In genomic region chr2:224126001-224126400, GRCh38 we compare ENCODE assay signal across 26 cellular contexts.
A peak's percentile ranks its signal among the peaks of the same experiment; 100 is the strongest.
DNase-seq lines count a peak whose midpoint lies in the region; ATAC-seq and TF ChIP-seq lines count a peak whose summit lies in the region.
"Had no signal": no experiment of that assay in that cellular context is flagged by ENCODE, and none has a peak within 500 bp of the region (broad histone marks: within the 10 kb centered on the region; RNA-seq: fewer than 3 reads in every experiment).

No MANE protein-coding gene starts in this region.

- peak overlapping the region; percentile 53 for H3K9ac ChIP-seq in adipocyte (ENCODE audit: low read length)
- H3K9ac ChIP-seq in trophoblast cell (ENCODE audit: low read length), result no peak overlapping the region

- H3K4me3 ChIP-seq in adipocyte (ENCODE audit: low read length) (no peak overlapping the region), right cardiac atrium (ENCODE audit: low read length) (no peak overlapping the region), trophoblast cell (ENCODE audit: low read depth, low read length) (no peak overlapping the region), BE2C (ENCODE audit: low read depth, low read length) (no peak overlapping the region)
- H3K4me3 ChIP-seq: colonic mucosa, GM12878, spleen, tibial nerve had no signal

- no peak overlapping the region for H3K18ac ChIP-seq in trophoblast cell (ENCODE audit: low read length)

- no peak overlapping the region for H3K4me3 Mint-ChIP-seq in activated T-helper 2 cell treated with anti-CD3 and anti-CD28 coated beads, Interferon-gamma antibody, Interleukin-2, Interleukin-4, amounts not matched to agents 10 μg/mL and 5 μg/mL and 100 μg/mL, durations not matched to agents 14 hours and 24 hours and 36 hours (ENCODE audit: low read depth)
- H3K4me3 Mint-ChIP-seq: activated naive CD4-positive, alpha-beta T cell treated with anti-CD3 and anti-CD28 coated beads, Interleukin-2, amount 50 U/mL, for 24 hours; mesothelial cell of epicardium; naive thymus-derived CD8-positive, alpha-beta T cell had no signal

- no peak overlapping the region for H2BK5ac ChIP-seq in trophoblast cell (ENCODE audit: low read depth, low read length, poor library complexity)

- TF ChIP-seq CTCF in BE2C (IDR thresholded peaks at IDR 0.05; ENCODE audit: low read depth, low read length), result no peak

- no peak overlapping the region for H2AK5ac ChIP-seq in trophoblast cell (ENCODE audit: low read length)

- H4K8ac ChIP-seq in trophoblast cell (ENCODE audit: low read depth, low read length), result no peak overlapping the region

- no peaks in the 10 kb centered on the region for H3K79me1 ChIP-seq in trophoblast cell (ENCODE audit: low read length)

- no peak overlapping the region for H2BK12ac ChIP-seq in trophoblast cell (ENCODE audit: low read length)

- no peak overlapping the region for H3K4me2 ChIP-seq in trophoblast cell (ENCODE audit: low read length)

- no peaks in the 10 kb centered on the region for H3K27me3 ChIP-seq in adipocyte (replicated peaks; ENCODE audit: control insufficient read depth, insufficient read depth, low read length)
- no peaks in the 10 kb centered on the region for H3K27me3 ChIP-seq in right cardiac atrium (ENCODE audit: control insufficient read depth, insufficient read depth)
- no peaks in the 10 kb centered on the region for H3K27me3 ChIP-seq in trophoblast cell (ENCODE audit: insufficient read depth, low read length)
- H3K27me3 ChIP-seq in BE2C, result 0 out of 2 replicates have a peak, but pooled peaks cover 7% of the 10 kb centered on the region
- H3K27me3 ChIP-seq: colonic mucosa, spleen, tibial nerve had no signal

- no peaks in the 10 kb centered on the region for H3K36me3 Mint-ChIP-seq in activated T-helper 2 cell treated with anti-CD3 and anti-CD28 coated beads, Interferon-gamma antibody, Interleukin-2, Interleukin-4, amounts not matched to agents 10 μg/mL and 5 μg/mL and 100 μg/mL, durations not matched to agents 14 hours and 24 hours and 36 hours (ENCODE audit: low read depth)
- H3K36me3 Mint-ChIP-seq: activated naive CD4-positive, alpha-beta T cell treated with anti-CD3 and anti-CD28 coated beads, Interleukin-2, amount 50 U/mL, for 24 hours; mesothelial cell of epicardium had no signal

- H3K9me3 ChIP-seq in adipocyte (ENCODE audit: control insufficient read depth, low read length) (peaks cover 5% of the 10 kb centered on the region), right cardiac atrium (ENCODE audit: control insufficient read depth, low read length) (no peaks in the 10 kb centered on the region), trophoblast cell (ENCODE audit: insufficient read depth, low read depth, low read length) (peaks cover 3% of the 10 kb centered on the region), BE2C (no peaks in the 10 kb centered on the region)
- H3K9me3 ChIP-seq: colonic mucosa had no signal

- H4K12ac ChIP-seq in trophoblast cell (ENCODE audit: low read depth, low read length), result no peak overlapping the region

- DNase-seq in EH (ENCODE audit: low read depth) (peak; percentile 26), adipocyte (ENCODE audit: low read depth) (peak; percentile 49), right cardiac atrium (peak; percentile 38 to 72 (median 67)), trophoblast cell (no peak), NCI-H2227 (lab: John Stamatoyannopoulos, UW; ENCODE audit: unreplicated experiment) (no peak), 8988T (no peak), BE2C (no peak)
- DNase-seq in activated T-helper 2 cell treated with anti-CD3 and anti-CD28 coated beads, Interferon-gamma antibody, Interleukin-2, Interleukin-4, amounts not matched to agents 10 μg/mL and 5 μg/mL and 100 μg/mL, durations not matched to agents 14 hours and 24 hours and 36 hours (ENCODE audit: low spot score), result no peak
- DNase-seq: activated CD8-positive, alpha-beta memory T cell treated with anti-CD3 and anti-CD28 coated beads, Interleukin-2, amount 50 U/mL, for 4 hours; C1 segment of cervical spinal cord; colonic mucosa; effector memory CD4-positive, alpha-beta T cell; erythroblast; naive thymus-derived CD8-positive, alpha-beta T cell; NCI-H1092; NCI-H187 treated with DMSO at 0.1 percent for 48 hours; NCI-H526; occipital lobe; SIG-M5; spleen; T1000 had no signal

- H3K79me2 ChIP-seq in trophoblast cell (ENCODE audit: control insufficient read depth, insufficient read depth, low read length, poor library complexity), result no peaks in the 10 kb centered on the region

- no peak overlapping the region for H2AFZ ChIP-seq in trophoblast cell (ENCODE audit: insufficient read depth, low read length, poor library complexity)

- H3K27ac ChIP-seq in right cardiac atrium (ENCODE audit: low read length) (no peak overlapping the region), trophoblast cell (ENCODE audit: low read depth, low read length) (no peak overlapping the region)
- H3K27ac ChIP-seq: colonic mucosa, tibial nerve had no signal

- peaks cover 12% of the 10 kb centered on the region for H3K27me3 Mint-ChIP-seq in activated T-helper 2 cell treated with anti-CD3 and anti-CD28 coated beads, Interferon-gamma antibody, Interleukin-2, Interleukin-4, amounts not matched to agents 10 μg/mL and 5 μg/mL and 100 μg/mL, durations not matched to agents 14 hours and 24 hours and 36 hours (ENCODE audit: low read depth)

- peak overlapping the region; percentile 7 for H2BK120ac ChIP-seq in trophoblast cell (ENCODE audit: insufficient read depth, low read length, poor library complexity)

- H3K4ac ChIP-seq in trophoblast cell (ENCODE audit: low read depth, low read length), result no peak overlapping the region

- peaks cover 26% of the 10 kb centered on the region for H3K4me1 ChIP-seq in adipocyte (ENCODE audit: control insufficient read depth, insufficient read depth, low read length)
- peaks cover 3% of the 10 kb centered on the region for H3K4me1 ChIP-seq in right cardiac atrium (ENCODE audit: control insufficient read depth, insufficient read depth, low read length)
- peaks cover 0 to 3% of the 10 kb centered on the region in 2 experiments for H3K4me1 ChIP-seq in trophoblast cell (ENCODE audit: control insufficient read depth in 1 of 2, insufficient read depth in 2 of 2, low read length in 2 of 2)
- H3K4me1 ChIP-seq in BE2C, result no peaks in the 10 kb centered on the region
- H3K4me1 ChIP-seq: colonic mucosa, spleen had no signal

- intact Hi-C loops in right cardiac atrium (cut with DNase I), result no loop called here
- intact Hi-C loops in activated T-helper 2 cell treated with anti-CD3 and anti-CD28 coated beads, Interferon-gamma antibody, Interleukin-2, Interleukin-4, amounts not matched to agents 10 μg/mL and 5 μg/mL and 100 μg/mL, durations not matched to agents 14 hours and 24 hours and 36 hours (cut with micrococcal nuclease), result no loop called here

- H3K23ac ChIP-seq in trophoblast cell (ENCODE audit: low read length), result no peak overlapping the region

- no peaks in the 10 kb centered on the region for H3K4me1 Mint-ChIP-seq in activated T-helper 2 cell treated with anti-CD3 and anti-CD28 coated beads, Interferon-gamma antibody, Interleukin-2, Interleukin-4, amounts not matched to agents 10 μg/mL and 5 μg/mL and 100 μg/mL, durations not matched to agents 14 hours and 24 hours and 36 hours (ENCODE audit: low read depth)
- H3K4me1 Mint-ChIP-seq: activated naive CD4-positive, alpha-beta T cell treated with anti-CD3 and anti-CD28 coated beads, Interleukin-2, amount 50 U/mL, for 24 hours; naive thymus-derived CD8-positive, alpha-beta T cell had no signal

- WGBS in right cardiac atrium, result 38% methylated on average over 5 of the region's 5 CpGs
- WGBS in trophoblast cell (ENCODE audit: extremely low coverage, insufficient coverage, insufficient read length), result no CpG with 5 or more reads among the region's 5 CpGs

- no peaks in the 10 kb centered on the region for H3K9me3 Mint-ChIP-seq in activated T-helper 2 cell treated with anti-CD3 and anti-CD28 coated beads, Interferon-gamma antibody, Interleukin-2, Interleukin-4, amounts not matched to agents 10 μg/mL and 5 μg/mL and 100 μg/mL, durations not matched to agents 14 hours and 24 hours and 36 hours

- ATAC-seq in right cardiac atrium, result peak; percentile 50 to 70
- ATAC-seq: GM12878; naive thymus-derived CD8-positive, alpha-beta T cell; Panc1 had no signal

- H3K27ac Mint-ChIP-seq in activated T-helper 2 cell treated with anti-CD3 and anti-CD28 coated beads, Interferon-gamma antibody, Interleukin-2, Interleukin-4, amounts not matched to agents 10 μg/mL and 5 μg/mL and 100 μg/mL, durations not matched to agents 14 hours and 24 hours and 36 hours, result no peak overlapping the region
- H3K27ac Mint-ChIP-seq: activated naive CD4-positive, alpha-beta T cell treated with anti-CD3 and anti-CD28 coated beads, Interleukin-2, amount 50 U/mL, for 24 hours; naive thymus-derived CD8-positive, alpha-beta T cell had no signal

- H4K91ac ChIP-seq in trophoblast cell (ENCODE audit: low read depth, low read length), result no peak overlapping the region

- no peaks in the 10 kb centered on the region for H3K36me3 ChIP-seq in adipocyte (ENCODE audit: control insufficient read depth, insufficient read depth, low read length, severe bottlenecking)
- no peaks in the 10 kb centered on the region for H3K36me3 ChIP-seq in trophoblast cell (ENCODE audit: control insufficient read depth in 1 of 2, insufficient read depth in 2 of 2, low read length in 2 of 2)
- no peaks in the 10 kb centered on the region for H3K36me3 ChIP-seq in BE2C
- H3K36me3 ChIP-seq: colonic mucosa, spleen, tibial nerve had no signal

- H3K14ac ChIP-seq in trophoblast cell (ENCODE audit: low read length), result no peak overlapping the region

Comparison
In these comparisons a context has a peak if more than half of its experiments do, and no peak if none do; other contexts are left out.
1. DNase-seq: peak in EH (single experiment), adipocyte (single experiment) and right cardiac atrium (3 of 3); none in trophoblast cell (0 of 2), NCI-H2227 (single experiment), 8988T (single experiment), activated T-helper 2 cell treated with anti-CD3 and anti-CD28 coated beads, Interferon-gamma antibody, Interleukin-2, Interleukin-4, amounts not matched to agents 10 μg/mL and 5 μg/mL and 100 μg/mL, durations not matched to agents 14 hours and 24 hours and 36 hours (single experiment) and BE2C (single experiment).